11 cellular contexts compared by ENCODE assay signal in the genomic region with DNA sequence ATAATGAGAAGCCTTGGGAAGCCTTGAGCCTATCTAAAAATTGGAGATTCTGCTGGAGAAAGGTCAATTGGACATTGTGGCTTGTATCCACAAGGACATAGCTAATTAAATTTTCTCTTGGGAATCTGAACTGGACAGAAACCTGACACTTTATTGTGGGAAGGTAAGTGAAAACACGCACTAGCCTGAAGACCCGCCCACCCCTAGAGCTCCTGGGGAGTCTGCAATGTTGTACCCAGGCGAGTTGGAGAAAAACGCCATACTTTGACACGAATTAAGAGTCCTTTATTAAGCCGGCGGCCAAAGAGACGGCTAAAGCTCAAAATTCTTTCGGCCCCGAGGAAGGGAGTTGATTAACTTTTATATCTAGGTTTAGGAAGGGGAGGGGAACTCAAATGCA. TPM values are rescaled to one million over a fixed set of nuclear protein-coding genes. Genes with fewer than 3 reads are reported as not detected.
DNase-seq lines count a peak whose midpoint lies in the region; ATAC-seq and TF ChIP-seq lines count a peak whose summit lies in the region.
"Had no signal": no experiment of that assay in that cellular context is flagged by ENCODE, and none has a peak within 500 bp of the region (broad histone marks: within the 10 kb centered on the region; RNA-seq: fewer than 3 reads in every experiment).

No MANE protein-coding gene starts in this region.

- peaks cover 12% of the 10 kb centered on the region for H3K9me3 ChIP-seq in lower lobe of right lung
- H3K9me3 ChIP-seq: thyroid gland had no signal

- peaks cover 31% of the 10 kb centered on the region for H3K9me3 Mint-ChIP-seq in stimulated activated naive CD8-positive, alpha-beta T cell treated with anti-CD3 and anti-CD28 coated beads, Interleukin-15, Interleukin-2, amounts not matched to agents 100 ng/mL and 50 ng/mL, for 24 hours
- H3K9me3 Mint-ChIP-seq in activated naive CD8-positive, alpha-beta T cell treated with anti-CD3 and anti-CD28 coated beads, Interleukin-2, amount 10 ng/mL, durations not matched to agents 7 days and 5 days, result peaks cover 24% of the 10 kb centered on the region

- peak overlapping the region; percentile 82 for H3K4me3 ChIP-seq in lower lobe of right lung

- H3K36me3 Mint-ChIP-seq in stimulated activated naive CD8-positive, alpha-beta T cell treated with anti-CD3 and anti-CD28 coated beads, Interleukin-15, Interleukin-2, amounts not matched to agents 100 ng/mL and 50 ng/mL, for 24 hours (ENCODE audit: low read depth), result peaks cover 29% of the 10 kb centered on the region
- H3K36me3 Mint-ChIP-seq in activated naive CD8-positive, alpha-beta T cell treated with anti-CD3 and anti-CD28 coated beads, Interleukin-2, amount 10 ng/mL, durations not matched to agents 7 days and 5 days, result peaks cover 22% of the 10 kb centered on the region

- peaks cover 1% of the 10 kb centered on the region for H3K36me3 ChIP-seq in lower lobe of right lung

- intact Hi-C loops in lower lobe of right lung (cut with DNase I), result no loop called here

- peak overlapping the region; percentile 90 for H3K4me3 Mint-ChIP-seq in stimulated activated naive CD8-positive, alpha-beta T cell treated with anti-CD3 and anti-CD28 coated beads, Interleukin-15, Interleukin-2, amounts not matched to agents 100 ng/mL and 50 ng/mL, for 24 hours
- peak overlapping the region; percentile 91 for H3K4me3 Mint-ChIP-seq in activated naive CD8-positive, alpha-beta T cell treated with anti-CD3 and anti-CD28 coated beads, Interleukin-2, amount 10 ng/mL, durations not matched to agents 7 days and 5 days

- H3K4me1 ChIP-seq in lower lobe of right lung, result peaks cover 17% of the 10 kb centered on the region

- H3K27me3 ChIP-seq in lower lobe of right lung (ENCODE audit: low read depth), result no peaks in the 10 kb centered on the region
- H3K27me3 ChIP-seq: thyroid gland had no signal

- POLR2A ChIA-PET in activated naive CD8-positive, alpha-beta T cell treated with anti-CD3 and anti-CD28 coated beads, Interleukin-2, amount 10 ng/mL, durations not matched to agents 7 days and 5 days (lab: Charles Lee), result no interaction called here

- H3K27ac ChIP-seq in lower lobe of right lung, result no peak overlapping the region

- H3K27me3 Mint-ChIP-seq in stimulated activated naive CD8-positive, alpha-beta T cell treated with anti-CD3 and anti-CD28 coated beads, Interleukin-15, Interleukin-2, amounts not matched to agents 100 ng/mL and 50 ng/mL, for 24 hours, result no peaks in the 10 kb centered on the region
- H3K27me3 Mint-ChIP-seq in activated naive CD8-positive, alpha-beta T cell treated with anti-CD3 and anti-CD28 coated beads, Interleukin-2, amount 10 ng/mL, durations not matched to agents 7 days and 5 days, result no peaks in the 10 kb centered on the region

- no peak for ATAC-seq in stimulated activated naive CD8-positive, alpha-beta T cell treated with anti-CD3 and anti-CD28 coated beads, Interleukin-15, Interleukin-2, amounts not matched to agents 100 U/mL and 50 U/mL, for 24 hours
- ATAC-seq in activated naive CD8-positive, alpha-beta T cell treated with anti-CD3 and anti-CD28 coated beads, Interleukin-2, amount 10 ng/mL, durations not matched to agents 7 days and 5 days (ENCODE audit: low read depth), result no peak
- ATAC-seq in lower lobe of right lung, result no peak
- no peak for ATAC-seq in HG02759 (IDR thresholded peaks at IDR 0.05; ENCODE audit: unreplicated experiment)
- no peak for ATAC-seq in GM18867 (IDR thresholded peaks at IDR 0.05; ENCODE audit: unreplicated experiment)
- ATAC-seq: HCT116 had no signal

- DNase-seq in stimulated activated naive CD8-positive, alpha-beta T cell treated with anti-CD3 and anti-CD28 coated beads, Interleukin-15, Interleukin-2, amounts not matched to agents 100 U/mL and 50 U/mL, for 24 hours, result no peak
- DNase-seq in activated naive CD8-positive, alpha-beta T cell treated with anti-CD3 and anti-CD28 coated beads, Interleukin-2, amount 10 ng/mL, durations not matched to agents 7 days and 5 days, result no peak
- no peak for DNase-seq in lower lobe of right lung
- DNase-seq in NCI-H226, result no peak
- no peak for DNase-seq in NCI-H2107 (lab: John Stamatoyannopoulos, UW)
- DNase-seq: activated effector memory CD4-positive, alpha-beta T cell treated with Interleukin-2 at 50 U/mL for 16 hours; thyroid gland had no signal

- H3K27ac Mint-ChIP-seq in stimulated activated naive CD8-positive, alpha-beta T cell treated with anti-CD3 and anti-CD28 coated beads, Interleukin-15, Interleukin-2, amounts not matched to agents 100 ng/mL and 50 ng/mL, for 24 hours, result no peak overlapping the region
- H3K27ac Mint-ChIP-seq in activated naive CD8-positive, alpha-beta T cell treated with anti-CD3 and anti-CD28 coated beads, Interleukin-2, amount 10 ng/mL, durations not matched to agents 7 days and 5 days, result no peak overlapping the region

- no peak for TF ChIP-seq CTCF in lower lobe of right lung (IDR thresholded peaks at IDR 0.05)

- peaks cover 22% of the 10 kb centered on the region for H3K4me1 Mint-ChIP-seq in stimulated activated naive CD8-positive, alpha-beta T cell treated with anti-CD3 and anti-CD28 coated beads, Interleukin-15, Interleukin-2, amounts not matched to agents 100 ng/mL and 50 ng/mL, for 24 hours (ENCODE audit: low read depth)
- H3K4me1 Mint-ChIP-seq in activated naive CD8-positive, alpha-beta T cell treated with anti-CD3 and anti-CD28 coated beads, Interleukin-2, amount 10 ng/mL, durations not matched to agents 7 days and 5 days, result peaks cover 5% of the 10 kb centered on the region

RNA-seq across cellular contexts. Expression of a gene that starts 1.2 kb away (rescaled TPM):
- total RNA-seq in activated naive CD8-positive, alpha-beta T cell treated with anti-CD3 and anti-CD28 coated beads, Interleukin-2, amount 10 ng/mL, durations not matched to agents 7 days and 5 days, result 1 to 10 TPM; 4.4 to 4.8 TPM
- total RNA-seq in lower lobe of right lung, result 3.9 TPM

RNA-seq across cellular contexts. Expression of a gene that starts 40.5 kb away (rescaled TPM):
- 1 to 10 TPM; 5.8 to 6.6 TPM for total RNA-seq in activated naive CD8-positive, alpha-beta T cell treated with anti-CD3 and anti-CD28 coated beads, Interleukin-2, amount 10 ng/mL, durations not matched to agents 7 days and 5 days
- 4.1 TPM for total RNA-seq in lower lobe of right lung

RNA-seq across cellular contexts. Expression of a gene that starts 46.4 kb away (rescaled TPM):
- 10 to 100 TPM; 22.7 to 26.7 TPM for total RNA-seq in activated naive CD8-positive, alpha-beta T cell treated with anti-CD3 and anti-CD28 coated beads, Interleukin-2, amount 10 ng/mL, durations not matched to agents 7 days and 5 days
- 19.9 TPM for total RNA-seq in lower lobe of right lung
